Comparison of ENCODE assay signal across 33 cellular contexts in the genomic region with DNA sequence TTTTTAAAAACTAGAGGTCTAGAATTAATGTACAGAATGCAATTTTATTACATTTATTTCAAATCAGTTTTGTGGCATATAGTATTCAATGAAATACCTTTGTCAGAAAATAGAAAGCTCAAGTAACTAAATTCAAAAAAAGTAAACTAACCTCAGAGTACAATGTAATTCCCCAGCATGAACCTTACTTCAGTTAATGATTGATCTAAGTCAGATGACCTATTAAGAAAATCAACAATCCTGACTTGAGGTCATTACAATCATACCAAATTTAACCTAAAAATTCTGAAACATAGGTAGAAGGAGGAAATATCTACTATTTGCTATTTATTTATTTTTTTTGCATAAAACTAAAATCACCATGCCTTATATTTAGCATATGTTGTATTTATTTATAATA.
DNase-seq lines count a peak whose midpoint lies in the region; ATAC-seq, FAIRE-seq and TF ChIP-seq lines count a peak whose summit lies in the region.
"Had no signal": no experiment of that assay in that cellular context is flagged by ENCODE, and none has a peak within 500 bp of the region (broad histone marks: within the 10 kb centered on the region; RNA-seq: fewer than 3 reads in every experiment).

No MANE protein-coding gene starts in this region.

- H3K27me3 Mint-ChIP-seq in natural killer cell treated with Interleukin-12 subunit alpha and Interleukin-12 subunit beta and Interleukin-15 and Interleukin-18, amount 100 ng/mL, for 72 hours, result no peaks in the 10 kb centered on the region
- H3K27me3 Mint-ChIP-seq in nephron progenitor cell (ENCODE audit: low read depth, poor library complexity), result no peaks in the 10 kb centered on the region
- H3K27me3 Mint-ChIP-seq in activated CD8-positive, alpha-beta T cell treated with anti-CD3 and anti-CD28 coated beads for 36 hours, result no peaks in the 10 kb centered on the region
- H3K27me3 Mint-ChIP-seq: activated naive CD8-positive, alpha-beta T cell treated with anti-CD3 and anti-CD28 coated beads, Interleukin-2, amount 10 ng/mL, durations not matched to agents 7 days and 5 days had no signal

- no peak overlapping the region for H3K4me3 Mint-ChIP-seq in natural killer cell treated with Interleukin-12 subunit alpha and Interleukin-12 subunit beta and Interleukin-15 and Interleukin-18, amount 100 ng/mL, for 72 hours
- H3K4me3 Mint-ChIP-seq in nephron progenitor cell, result no peak overlapping the region
- H3K4me3 Mint-ChIP-seq in activated CD8-positive, alpha-beta T cell treated with anti-CD3 and anti-CD28 coated beads for 36 hours, result no peak overlapping the region
- H3K4me3 Mint-ChIP-seq: activated naive CD8-positive, alpha-beta T cell treated with anti-CD3 and anti-CD28 coated beads, Interleukin-2, amount 10 ng/mL, durations not matched to agents 7 days and 5 days; CD8-positive, alpha-beta T cell had no signal

- no peaks in the 10 kb centered on the region for H3K36me3 ChIP-seq in liver (ENCODE audit: control insufficient read depth in 4 of 4, insufficient read depth in 3 of 4, low read depth in 1 of 4, low read length in 3 of 4)
- H3K36me3 ChIP-seq: gastrocnemius medialis, left lung, SJSA1, tibial artery, WERI-Rb-1 had no signal

- CTCF ChIA-PET in activated CD8-positive, alpha-beta T cell treated with anti-CD3 and anti-CD28 coated beads for 36 hours (lab: Charles Lee), result no interaction called here

- H3K9me3 ChIP-seq in liver (ENCODE audit: control insufficient read depth in 4 of 4, low read length in 3 of 4), result no peaks in the 10 kb centered on the region
- H3K9me3 ChIP-seq: gastrocnemius medialis, left lung, SJSA1, tibial artery had no signal

- no peaks in the 10 kb centered on the region for H3K4me1 Mint-ChIP-seq in natural killer cell treated with Interleukin-12 subunit alpha and Interleukin-12 subunit beta and Interleukin-15 and Interleukin-18, amount 100 ng/mL, for 72 hours (ENCODE audit: low read depth in 2 of 2)
- peaks cover 51% of the 10 kb centered on the region for H3K4me1 Mint-ChIP-seq in nephron progenitor cell
- no peaks in the 10 kb centered on the region for H3K4me1 Mint-ChIP-seq in activated CD8-positive, alpha-beta T cell treated with anti-CD3 and anti-CD28 coated beads for 36 hours (ENCODE audit: low read depth)
- H3K4me1 Mint-ChIP-seq: activated naive CD8-positive, alpha-beta T cell treated with anti-CD3 and anti-CD28 coated beads, Interleukin-2, amount 10 ng/mL, durations not matched to agents 7 days and 5 days had no signal

- no peaks in the 10 kb centered on the region for H3K27me3 ChIP-seq in liver (ENCODE audit: control insufficient read depth in 4 of 4, insufficient read depth in 4 of 4, low read length in 3 of 4)
- H3K27me3 ChIP-seq: gastrocnemius medialis, left lung, SJSA1, tibial artery had no signal

- H3K9ac ChIP-seq in liver (ENCODE audit: low read depth in 1 of 2, low read length in 2 of 2), result no peak overlapping the region
- H3K9ac ChIP-seq: parathyroid adenoma had no signal

- H3K36me3 Mint-ChIP-seq in natural killer cell treated with Interleukin-12 subunit alpha and Interleukin-12 subunit beta and Interleukin-15 and Interleukin-18, amount 100 ng/mL, for 72 hours, result no peaks in the 10 kb centered on the region
- no peaks in the 10 kb centered on the region for H3K36me3 Mint-ChIP-seq in nephron progenitor cell (ENCODE audit: low read depth)
- H3K36me3 Mint-ChIP-seq in activated CD8-positive, alpha-beta T cell treated with anti-CD3 and anti-CD28 coated beads for 36 hours (ENCODE audit: low read depth), result no peaks in the 10 kb centered on the region
- H3K36me3 Mint-ChIP-seq: activated naive CD8-positive, alpha-beta T cell treated with anti-CD3 and anti-CD28 coated beads, Interleukin-2, amount 10 ng/mL, durations not matched to agents 7 days and 5 days; CD8-positive, alpha-beta T cell had no signal

- ATAC-seq in GM18517 (IDR thresholded peaks at IDR 0.05; ENCODE audit: unreplicated experiment), result peak; percentile 49
- peak; percentile 48 for ATAC-seq in HG02763 (IDR thresholded peaks at IDR 0.05; ENCODE audit: unreplicated experiment)
- no peak for ATAC-seq in natural killer cell treated with Interleukin-12 subunit alpha and Interleukin-12 subunit beta and Interleukin-15 and Interleukin-18, amount 100 ng/mL, for 72 hours
- no peak for ATAC-seq in activated CD8-positive, alpha-beta T cell treated with anti-CD3 and anti-CD28 coated beads for 36 hours
- ATAC-seq: CD8-positive, alpha-beta T cell; gastrocnemius medialis; left lung; sciatic nerve had no signal

- no peak overlapping the region for H3K4me3 ChIP-seq in liver (ENCODE audit: low read depth in 1 of 3, low read length in 3 of 3)
- H3K4me3 ChIP-seq: gastrocnemius medialis, left lung, SJSA1, tibial artery had no signal

- peak; percentile 85 for FAIRE-seq in RCC 7860 (lab: Jason Lieb, UNC)
- FAIRE-seq: bronchial epithelial cell, endothelial cell of umbilical vein had no signal

- peaks cover 0 to 7% (median 3%) of the 10 kb centered on the region in 4 donors for H3K4me1 ChIP-seq in liver (ENCODE audit: control insufficient read depth in 4 of 4, insufficient read depth in 4 of 4, low read length in 3 of 4)
- H3K4me1 ChIP-seq: gastrocnemius medialis, left lung, parathyroid adenoma, SJSA1, tibial artery had no signal

- TF ChIP-seq RAD21 in liver (IDR thresholded peaks at IDR 0.05), result peak; percentile 21 to 39

- no peak overlapping the region for H3K27ac ChIP-seq in liver (ENCODE audit: low read depth in 1 of 2, low read length in 2 of 2)
- H3K27ac ChIP-seq: gastrocnemius medialis, left lung, parathyroid adenoma, SJSA1, tibial artery, WERI-Rb-1 had no signal

- peaks cover 2% of the 10 kb centered on the region for H3K9me3 Mint-ChIP-seq in natural killer cell treated with Interleukin-12 subunit alpha and Interleukin-12 subunit beta and Interleukin-15 and Interleukin-18, amount 100 ng/mL, for 72 hours
- no peaks in the 10 kb centered on the region for H3K9me3 Mint-ChIP-seq in nephron progenitor cell
- H3K9me3 Mint-ChIP-seq in activated CD8-positive, alpha-beta T cell treated with anti-CD3 and anti-CD28 coated beads for 36 hours, result no peaks in the 10 kb centered on the region
- H3K9me3 Mint-ChIP-seq: activated naive CD8-positive, alpha-beta T cell treated with anti-CD3 and anti-CD28 coated beads, Interleukin-2, amount 10 ng/mL, durations not matched to agents 7 days and 5 days; activated T-helper 2 cell treated with anti-CD3 and anti-CD28 coated beads, Interferon-gamma antibody, Interleukin-2, Interleukin-4, amounts not matched to agents 10 μg/mL and 5 μg/mL and 100 μg/mL, durations not matched to agents 14 hours and 24 hours and 36 hours; CD8-positive, alpha-beta T cell had no signal

- POLR2A ChIA-PET in activated CD8-positive, alpha-beta T cell treated with anti-CD3 and anti-CD28 coated beads for 36 hours (lab: Charles Lee), result no interaction called here

- no peak for DNase-seq in RCC 7860 (ENCODE audit: low spot score)
- no peak for DNase-seq in natural killer cell treated with Interleukin-12 subunit alpha and Interleukin-12 subunit beta and Interleukin-15 and Interleukin-18, amount 100 ng/mL, for 72 hours (ENCODE audit: low spot score)
- no peak for DNase-seq in activated CD8-positive, alpha-beta memory T cell treated with anti-CD3 and anti-CD28 coated beads, Interleukin-2, amount 50 U/mL, for 4 hours
- DNase-seq in nephron progenitor cell, result no peak
- no peak for DNase-seq in activated CD8-positive, alpha-beta T cell treated with anti-CD3 and anti-CD28 coated beads for 36 hours
- DNase-seq: activated CD4-positive, alpha-beta T cell treated with anti-CD3 and anti-CD28 coated beads for 4 hours; activated naive CD8-positive, alpha-beta T cell treated with anti-CD3 and anti-CD28 coated beads, Interleukin-2, amount 10 ng/mL, durations not matched to agents 7 days and 5 days; activated T-cell treated with anti-CD3 and anti-CD28 coated beads for 4 hours; aorta; CD8-positive, alpha-beta T cell; DMS 273 treated with DMSO at 0.1 percent for 48 hours; gastrocnemius medialis; KG1; left lung; mesendoderm; NCI-H1092 treated with DMSO at 0.1 percent for 48 hours; NCI-H1694 treated with DMSO at 0.1 percent for 48 hours; NCI-H446 treated with DMSO at 0.1 percent for 48 hours; NCI-H774; RPMI8226; stimulated activated CD4-positive, alpha-beta T cell treated with anti-CD3 and anti-CD28 coated beads, Interleukin-4, amount 100 ng/mL, for 1 hour; T1000; tibial artery; WERI-Rb-1 had no signal

- TF ChIP-seq CTCF in liver (IDR thresholded peaks at IDR 0.05; ENCODE audit: low read depth, low read length, missing input control), result no peak
- no peak for TF ChIP-seq CTCF in nephron progenitor cell (IDR thresholded peaks at IDR 0.05)
- no peak for TF ChIP-seq CTCF in activated CD8-positive, alpha-beta T cell treated with anti-CD3 and anti-CD28 coated beads for 36 hours (IDR thresholded peaks at IDR 0.05)

- H3K27ac Mint-ChIP-seq in natural killer cell treated with Interleukin-12 subunit alpha and Interleukin-12 subunit beta and Interleukin-15 and Interleukin-18, amount 100 ng/mL, for 72 hours, result no peak overlapping the region
- no peak overlapping the region for H3K27ac Mint-ChIP-seq in nephron progenitor cell
- H3K27ac Mint-ChIP-seq in activated CD8-positive, alpha-beta T cell treated with anti-CD3 and anti-CD28 coated beads for 36 hours, result no peak overlapping the region
- H3K27ac Mint-ChIP-seq: activated naive CD8-positive, alpha-beta T cell treated with anti-CD3 and anti-CD28 coated beads, Interleukin-2, amount 10 ng/mL, durations not matched to agents 7 days and 5 days; activated T-helper 2 cell treated with anti-CD3 and anti-CD28 coated beads, Interferon-gamma antibody, Interleukin-2, Interleukin-4, amounts not matched to agents 10 μg/mL and 5 μg/mL and 100 μg/mL, durations not matched to agents 14 hours and 24 hours and 36 hours; CD8-positive, alpha-beta T cell had no signal

- intact Hi-C loops in activated CD8-positive, alpha-beta T cell treated with anti-CD3 and anti-CD28 coated beads for 36 hours (cut with micrococcal nuclease), result no loop called here

TF ChIP-seq in liver, 16 proteins besides CTCF, POLR2A, EP300 and RAD21:
- TF ChIP-seq FOXA1 (IDR thresholded peaks at IDR 0.05), result peak; percentile 8
- TF ChIP-seq SP1 (IDR thresholded peaks at IDR 0.05), result peak; percentile 9
- TF ChIP-seq FOXA2 (IDR thresholded peaks at IDR 0.05), result peak; percentile 44
- TF ChIP-seq YY1 (IDR thresholded peaks at IDR 0.05), result no peak
- TF ChIP-seq JUND (IDR thresholded peaks at IDR 0.05), result peak in 1 of 2 donors; percentile 9
- no peak for TF ChIP-seq GABPA (IDR thresholded peaks at IDR 0.05 in 1 of 2, conservative IDR thresholded peaks at IDR 0.05 in 1 of 2)
- TF ChIP-seq NR2F2 (IDR thresholded peaks at IDR 0.05), result no peak
- TF ChIP-seq, protein P1, sequence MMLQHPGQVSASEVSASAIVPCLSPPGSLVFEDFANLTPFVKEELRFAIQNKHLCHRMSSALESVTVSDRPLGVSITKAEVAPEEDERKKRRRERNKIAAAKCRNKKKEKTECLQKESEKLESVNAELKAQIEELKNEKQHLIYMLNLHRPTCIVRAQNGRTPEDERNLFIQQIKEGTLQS (IDR thresholded peaks at IDR 0.05), result no peak
- TF ChIP-seq RXRA (IDR thresholded peaks at IDR 0.05), result peak; percentile 27 to 39
- peak in 1 of 2 donors; percentile 56 for TF ChIP-seq HNF4A (conservative IDR thresholded peaks at IDR 0.05)
- TF ChIP-seq EGR1 (IDR thresholded peaks at IDR 0.05; ENCODE audit: low read depth in 2 of 2), result no peak
- TF ChIP-seq TAF1 (conservative IDR thresholded peaks at IDR 0.05), result no peak

Comparison
In these comparisons a context has a peak if more than half of its experiments do, and no peak if none do; other contexts are left out.
1. ATAC-seq: peak in GM18517 (single experiment) and HG02763 (single experiment); none in natural killer cell treated with Interleukin-12 subunit alpha and Interleukin-12 subunit beta and Interleukin-15 and Interleukin-18, amount 100 ng/mL, for 72 hours (0 of 2) and activated CD8-positive, alpha-beta T cell treated with anti-CD3 and anti-CD28 coated beads for 36 hours (single experiment).